In the genomic region with DNA sequence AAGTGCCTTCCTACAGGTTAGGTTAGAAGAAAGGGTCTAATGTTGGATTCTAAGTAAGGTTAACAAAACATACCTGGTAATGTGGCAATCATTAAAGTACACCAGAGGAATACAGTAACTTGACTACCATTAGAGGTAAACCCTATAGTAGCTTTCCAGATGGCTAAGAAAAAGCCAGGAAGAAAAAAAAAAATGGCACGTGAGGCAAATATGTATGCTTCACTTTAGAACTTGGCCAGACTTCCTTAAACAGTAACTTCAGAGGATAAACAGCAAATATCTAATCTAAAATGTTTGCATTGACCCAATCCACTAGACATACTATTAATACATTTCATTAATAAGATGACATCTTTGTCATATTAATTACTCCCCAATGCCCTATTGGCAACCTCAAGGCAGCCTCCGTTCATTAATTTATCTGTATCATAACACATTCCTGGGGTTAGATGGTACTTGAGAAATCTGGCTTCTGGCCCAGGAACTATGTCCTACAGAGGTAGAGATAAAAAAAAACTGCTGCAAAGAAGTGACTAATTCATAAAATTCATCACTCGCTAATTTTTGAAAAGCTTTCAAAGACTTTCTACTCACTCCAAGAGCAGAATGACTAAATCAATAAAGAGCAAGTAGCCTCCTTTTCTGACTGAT, we compare ENCODE assay signal across 10 cellular contexts. TPM values are rescaled to one million over a fixed set of nuclear protein-coding genes. Genes with fewer than 3 reads are reported as not detected.
A peak's percentile ranks its signal among the peaks of the same experiment; 100 is the strongest.
DNase-seq lines count a peak whose midpoint lies in the region; ATAC-seq and TF ChIP-seq lines count a peak whose summit lies in the region.
"Had no signal": no experiment of that assay in that cellular context is flagged by ENCODE, and none has a peak within 500 bp of the region (broad histone marks: within the 10 kb centered on the region; RNA-seq: fewer than 3 reads in every experiment).

No MANE protein-coding gene starts in this region.

- no peak for TF ChIP-seq CTCF in omental fat pad (IDR thresholded peaks at IDR 0.05)

- H3K27ac ChIP-seq in caudate nucleus (ENCODE audit: low read depth, low read length): peak overlapping the region; percentile 63

- ATAC-seq in omental fat pad (ENCODE audit: low FRiP score) (peak; percentile 47), HG03139 (IDR thresholded peaks at IDR 0.05; ENCODE audit: unreplicated experiment) (no peak), HG02885 (IDR thresholded peaks at IDR 0.05; ENCODE audit: poor library complexity, unreplicated experiment) (no peak)
- ATAC-seq: stimulated activated naive CD8-positive, alpha-beta T cell treated with anti-CD3 and anti-CD28 coated beads, Interleukin-15, amount 100 ng/mL, for 72 hours had no signal

- DNase-seq in Daoy (ENCODE audit: low read depth) (peak; percentile 67), LHCN-M2 (ENCODE audit: low read depth) (peak; percentile 71), caudate nucleus (lab: John Stamatoyannopoulos, UW) (no peak), omental fat pad (ENCODE audit: low spot score) (no peak), GM19238 (ENCODE audit: insufficient read length, low spot score) (no peak)
- DNase-seq: NCI-H1092; spleen; stimulated activated naive CD8-positive, alpha-beta T cell treated with anti-CD3 and anti-CD28 coated beads, Interleukin-15, amount 100 ng/mL, for 72 hours had no signal

RNA-seq across cellular contexts. Expression of a gene that starts 5.8 kb away (rescaled TPM):
- total RNA-seq in Daoy (2014; rRNA removed; shearing (Covaris generic)): 32.1 and 58.1 TPM in 2 replicates
- total RNA-seq in LHCN-M2 (2014; rRNA removed) (73.1 and 76.4 TPM in 2 replicates), omental fat pad (100 to 1,000 TPM; 101 to 164 (median 134) TPM)
- 44.3 TPM for polyA plus RNA-seq in LHCN-M2 (2012)

RNA-seq across cellular contexts. Expression of a gene that starts 28.4 kb away (rescaled TPM):
- 70.1 and 90.3 TPM in 2 replicates for total RNA-seq in Daoy (2014; rRNA removed; shearing (Covaris generic))
- total RNA-seq in LHCN-M2 (2014; rRNA removed) (81.8 and 83.7 TPM in 2 replicates), omental fat pad (100 to 1,000 TPM in 2 of 4 donors, 10 to 100 TPM in 2; 66.7 to 117 (median 96.9) TPM)
- polyA plus RNA-seq in LHCN-M2 (2012): 44.8 TPM

RNA-seq across cellular contexts. Expression of a gene that starts 51.3 kb away (rescaled TPM):
- 51.9 and 57.7 TPM in 2 replicates for total RNA-seq in Daoy (2014; rRNA removed; shearing (Covaris generic))
- total RNA-seq in LHCN-M2 (2014; rRNA removed) (150 and 200 TPM in 2 replicates), omental fat pad (100 to 1,000 TPM in 3 of 4 donors, 10 to 100 TPM in 1; 89.1 to 214 (median 153) TPM)
- 652 TPM for polyA plus RNA-seq in LHCN-M2 (2012)

Comparison
In these comparisons a context has a peak if more than half of its experiments do, and no peak if none do; other contexts are left out.
1. DNase-seq: peak in Daoy (single experiment) and LHCN-M2 (single experiment); none in caudate nucleus (0 of 61), omental fat pad (single experiment) and GM19238 (single experiment).